In the genomic region with DNA sequence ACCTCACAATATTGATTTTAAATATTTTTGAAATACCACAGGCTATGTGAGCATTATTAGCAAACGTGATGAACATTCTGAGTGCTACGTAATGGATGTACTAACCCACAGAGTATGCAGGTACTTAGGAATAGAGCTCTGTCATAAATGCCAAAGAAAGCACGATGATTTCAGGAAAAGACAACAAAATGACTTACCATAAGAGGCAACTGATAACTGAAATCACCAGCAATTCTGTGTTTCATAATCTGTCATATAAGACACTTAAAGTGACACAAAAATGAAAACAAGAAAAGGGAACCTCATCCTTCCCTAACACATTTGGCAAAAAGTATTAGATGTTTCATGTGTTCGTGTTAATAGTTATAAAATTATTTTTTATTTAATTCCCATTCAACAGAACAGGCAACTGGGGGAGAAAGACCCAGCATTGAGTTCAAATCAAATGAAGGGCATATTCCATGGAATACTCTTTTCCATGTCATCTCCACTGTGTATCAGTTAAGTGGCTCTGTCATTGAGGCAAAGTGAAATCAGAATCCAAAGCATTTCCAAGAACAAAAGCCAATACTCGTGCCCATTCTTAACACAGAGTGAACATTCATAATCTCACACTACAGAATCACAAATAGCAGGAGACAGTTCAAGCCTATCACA, we compare ENCODE assay signal across 39 cellular contexts. TPM values are rescaled to one million over a fixed set of nuclear protein-coding genes. Genes with fewer than 3 reads are reported as not detected.
"Had no signal": no experiment of that assay in that cellular context is flagged by ENCODE, and none has a peak within 500 bp of the region (broad histone marks: within the 10 kb centered on the region; RNA-seq: fewer than 3 reads in every experiment).

No MANE protein-coding gene starts in this region.

- H3K4me1 Mint-ChIP-seq: activated naive CD4-positive, alpha-beta T cell treated with anti-CD3 and anti-CD28 coated beads, Interleukin-2, amount 10 ng/mL, durations not matched to agents 7 days and 5 days; activated naive CD4-positive, alpha-beta T cell treated with anti-CD3 and anti-CD28 coated beads, Interleukin-2, amount 50 U/mL, for 24 hours; activated naive CD8-positive, alpha-beta T cell treated with anti-CD3 and anti-CD28 coated beads for 36 hours; activated naive CD8-positive, alpha-beta T cell treated with anti-CD3 and anti-CD28 coated beads, Interleukin-2, amount 10 ng/mL, durations not matched to agents 7 days and 5 days; activated naive CD8-positive, alpha-beta T cell treated with anti-CD3 and anti-CD28 coated beads, Interleukin-2, amount 50 U/mL, for 24 hours; activated T-helper 17 cell treated with anti-CD3 and anti-CD28 coated beads, Interleukin-2, amount 50 U/mL, for 72 hours; central memory CD8-positive, alpha-beta T cell had no signal

- H3K27ac ChIP-seq: adrenal gland, ascending aorta, body of pancreas, brain microvascular endothelial cell, breast epithelium, cardiac muscle cell had no signal

- H3K36me3 Mint-ChIP-seq: activated naive CD4-positive, alpha-beta T cell treated with anti-CD3 and anti-CD28 coated beads, Interleukin-2, amount 10 ng/mL, durations not matched to agents 7 days and 5 days; activated naive CD8-positive, alpha-beta T cell; activated naive CD8-positive, alpha-beta T cell treated with anti-CD3 and anti-CD28 coated beads for 36 hours; activated naive CD8-positive, alpha-beta T cell treated with anti-CD3 and anti-CD28 coated beads, Interleukin-2, amount 10 ng/mL, durations not matched to agents 7 days and 5 days had no signal

- FAIRE-seq: astrocyte, bronchial epithelial cell had no signal

- H3K4me1 ChIP-seq: ascending aorta, body of pancreas, breast epithelium had no signal

- H3K4me3 Mint-ChIP-seq: activated naive CD4-positive, alpha-beta T cell treated with anti-CD3 and anti-CD28 coated beads for 36 hours; activated naive CD4-positive, alpha-beta T cell treated with anti-CD3 and anti-CD28 coated beads, Interleukin-2, amount 10 ng/mL, durations not matched to agents 7 days and 5 days; activated naive CD4-positive, alpha-beta T cell treated with anti-CD3 and anti-CD28 coated beads, Interleukin-2, amount 50 U/mL, for 24 hours; activated naive CD8-positive, alpha-beta T cell; activated naive CD8-positive, alpha-beta T cell treated with anti-CD3 and anti-CD28 coated beads for 36 hours; activated naive CD8-positive, alpha-beta T cell treated with anti-CD3 and anti-CD28 coated beads, Interleukin-2, amount 10 ng/mL, durations not matched to agents 7 days and 5 days; activated naive CD8-positive, alpha-beta T cell treated with anti-CD3 and anti-CD28 coated beads, Interleukin-2, amount 50 U/mL, for 24 hours; activated T-cell treated with anti-CD3 and anti-CD28 coated beads, Interleukin-2, amount 50 U/mL, for 24 hours; activated T-cell treated with anti-CD3 and anti-CD28 coated beads, Interleukin-2, amount 50 U/mL, for 4 hours; activated T-cell treated with anti-CD3 and anti-CD28 coated beads, Interleukin-2, amount 50 U/mL, for 72 hours; activated T-helper 1 cell treated with anti-CD3 and anti-CD28 coated beads, Interleukin-12 subunit alpha, Interleukin-12 subunit beta, Interleukin-2, Interleukin-4 antibody, amounts not matched to agents 30 ng/mL and 10 ng/mL and 1 ng/mL, durations not matched to agents 14 hours and 24 hours and 36 hours; activated T-helper 17 cell treated with anti-CD3 and anti-CD28 coated beads, Interleukin-2, amount 50 U/mL, for 72 hours; brain; central memory CD8-positive, alpha-beta T cell had no signal

- ATAC-seq: activated naive CD4-positive, alpha-beta T cell treated with anti-CD3 and anti-CD28 coated beads, Interleukin-2, amount 50 U/mL, for 72 hours; activated naive CD8-positive, alpha-beta T cell treated with anti-CD3 and anti-CD28 coated beads, Interleukin-2, amount 50 U/mL, for 24 hours; activated T-cell treated with anti-CD3 and anti-CD28 coated beads, Interleukin-2, amount 50 U/mL, for 4 hours; activated T-helper 17 cell treated with anti-CD3 and anti-CD28 coated beads, Interleukin-2, amount 50 U/mL, for 72 hours; body of pancreas had no signal

- H3K27me3 ChIP-seq: adrenal gland, ascending aorta, body of pancreas, brain microvascular endothelial cell, breast epithelium, cardiac muscle cell had no signal

- H3K4me3 ChIP-seq: adrenal gland, ascending aorta, body of pancreas, breast epithelium, cardiac muscle cell had no signal

- H3K27me3 Mint-ChIP-seq: brain had no signal

- H3K36me3 ChIP-seq: adrenal gland, brain microvascular endothelial cell, breast epithelium had no signal

- H3K27ac Mint-ChIP-seq: activated naive CD4-positive, alpha-beta T cell treated with anti-CD3 and anti-CD28 coated beads for 36 hours; activated naive CD4-positive, alpha-beta T cell treated with anti-CD3 and anti-CD28 coated beads, Interleukin-2, amount 10 ng/mL, durations not matched to agents 7 days and 5 days; activated naive CD4-positive, alpha-beta T cell treated with anti-CD3 and anti-CD28 coated beads, Interleukin-2, amount 50 U/mL, for 24 hours; activated naive CD4-positive, alpha-beta T cell treated with anti-CD3 and anti-CD28 coated beads, Interleukin-2, amount 50 U/mL, for 72 hours; activated naive CD8-positive, alpha-beta T cell; activated naive CD8-positive, alpha-beta T cell treated with anti-CD3 and anti-CD28 coated beads for 36 hours; activated naive CD8-positive, alpha-beta T cell treated with anti-CD3 and anti-CD28 coated beads, Interleukin-2, amount 10 ng/mL, durations not matched to agents 7 days and 5 days; activated naive CD8-positive, alpha-beta T cell treated with anti-CD3 and anti-CD28 coated beads, Interleukin-2, amount 50 U/mL, for 24 hours; activated T-cell treated with anti-CD3 and anti-CD28 coated beads, Interleukin-2, amount 50 U/mL, for 24 hours; activated T-cell treated with anti-CD3 and anti-CD28 coated beads, Interleukin-2, amount 50 U/mL, for 72 hours; activated T-helper 1 cell treated with anti-CD3 and anti-CD28 coated beads, Interleukin-12 subunit alpha, Interleukin-12 subunit beta, Interleukin-2, Interleukin-4 antibody, amounts not matched to agents 30 ng/mL and 10 ng/mL and 1 ng/mL, durations not matched to agents 14 hours and 24 hours and 36 hours; activated T-helper 17 cell treated with anti-CD3 and anti-CD28 coated beads, Interleukin-2, amount 50 U/mL, for 72 hours; activated T-helper 2 cell treated with anti-CD3 and anti-CD28 coated beads, Interferon-gamma antibody, Interleukin-2, Interleukin-4, amounts not matched to agents 10 μg/mL and 5 μg/mL and 100 μg/mL, durations not matched to agents 14 hours and 24 hours and 36 hours had no signal

- DNase-seq: activated effector memory CD4-positive, alpha-beta T cell treated with anti-CD3 and anti-CD28 coated beads, Interleukin-2, amount 50 U/mL, for 16 hours; activated effector memory CD4-positive, alpha-beta T cell treated with Interleukin-2 at 50 U/mL for 16 hours; activated gamma-delta T cell; activated gamma-delta T cell treated with Interleukin-2 at 50 U/mL for 16 hours; activated naive CD4-positive, alpha-beta T cell; activated naive CD4-positive, alpha-beta T cell treated with anti-CD3 and anti-CD28 coated beads for 36 hours; activated naive CD4-positive, alpha-beta T cell treated with anti-CD3 and anti-CD28 coated beads, Interleukin-2, amount 10 ng/mL, durations not matched to agents 7 days and 5 days; activated naive CD4-positive, alpha-beta T cell treated with anti-CD3 and anti-CD28 coated beads, Interleukin-2, amount 50 U/mL, for 16 hours; activated naive CD4-positive, alpha-beta T cell treated with Interleukin-2 at 50 U/mL for 16 hours; activated naive CD8-positive, alpha-beta T cell treated with anti-CD3 and anti-CD28 coated beads for 36 hours; activated naive CD8-positive, alpha-beta T cell treated with anti-CD3 and anti-CD28 coated beads, Interleukin-2, amount 10 ng/mL, durations not matched to agents 7 days and 5 days; activated naive CD8-positive, alpha-beta T cell treated with anti-CD3 and anti-CD28 coated beads, Interleukin-2, amount 50 U/mL, for 24 hours; activated T-cell treated with anti-CD3 and anti-CD28 coated beads, Interleukin-2, amount 50 U/mL, for 24 hours; activated T-cell treated with anti-CD3 and anti-CD28 coated beads, Interleukin-2, amount 50 U/mL, for 4 hours; activated T-cell treated with anti-CD3 and anti-CD28 coated beads, Interleukin-2, amount 50 U/mL, for 48 hours; activated T-cell treated with anti-CD3 and anti-CD28 coated beads, Interleukin-2, amount 50 U/mL, for 72 hours; adrenal gland; amniotic stem cell; amygdala; anterior cingulate cortex; aorta; body of pancreas; brain microvascular endothelial cell; caudate nucleus; central memory CD4-positive, alpha-beta T cell; cerebellar nuclear complex had no signal

- H3K9me3 ChIP-seq: adrenal gland, ascending aorta, breast epithelium had no signal

RNA-seq across cellular contexts. Expression of a gene that starts 30.4 kb away (rescaled TPM):
- total RNA-seq: activated naive CD8-positive, alpha-beta T cell treated with anti-CD3 and anti-CD28 coated beads for 36 hours; activated naive CD8-positive, alpha-beta T cell treated with anti-CD3 and anti-CD28 coated beads, Interleukin-2, amount 10 ng/mL, durations not matched to agents 7 days and 5 days; activated T-cell treated with anti-CD3 and anti-CD28 coated beads, Interleukin-2, amount 50 U/mL, for 4 hours; activated T-cell treated with anti-CD3 and anti-CD28 coated beads, Interleukin-2, amount 50 U/mL, for 72 hours; activated T-helper 1 cell treated with anti-CD3 and anti-CD28 coated beads, Interleukin-12 subunit alpha, Interleukin-12 subunit beta, Interleukin-2, Interleukin-4 antibody, amounts not matched to agents 30 ng/mL and 10 ng/mL and 1 ng/mL, durations not matched to agents 14 hours and 24 hours and 36 hours; activated T-helper 17 cell treated with anti-CD3 and anti-CD28 coated beads, Interleukin-2, amount 50 U/mL, for 72 hours had no signal
